ENCODE assay signal across 9 cellular contexts in genomic region chr13:36848228-36848982, GRCh38. TPM values are rescaled to one million over a fixed set of nuclear protein-coding genes. Genes with fewer than 3 reads are reported as not detected.
A peak's percentile ranks its signal among the peaks of the same experiment; 100 is the strongest.
DNase-seq lines count a peak whose midpoint lies in the region; ATAC-seq and TF ChIP-seq lines count a peak whose summit lies in the region.
"Had no signal": no experiment of that assay in that cellular context is flagged by ENCODE, and none has a peak within 500 bp of the region (broad histone marks: within the 10 kb centered on the region; RNA-seq: fewer than 3 reads in every experiment).

No MANE protein-coding gene starts in this region.

- H3K9me3 Mint-ChIP-seq in endothelial cell (ENCODE audit: unreplicated experiment): peaks cover 3% of the 10 kb centered on the region
- H3K9me3 Mint-ChIP-seq: stimulated activated naive CD8-positive, alpha-beta T cell treated with anti-CD3 and anti-CD28 coated beads, Interleukin-15, Interleukin-2, amounts not matched to agents 100 ng/mL and 50 ng/mL, for 24 hours had no signal

- no peak overlapping the region for H3K4me3 Mint-ChIP-seq in endothelial cell (ENCODE audit: unreplicated experiment)
- H3K4me3 Mint-ChIP-seq: stimulated activated naive CD8-positive, alpha-beta T cell treated with anti-CD3 and anti-CD28 coated beads, Interleukin-15, Interleukin-2, amounts not matched to agents 100 ng/mL and 50 ng/mL, for 24 hours had no signal

- no peak for ATAC-seq in GM19035 (IDR thresholded peaks at IDR 0.05; ENCODE audit: unreplicated experiment)

- TF ChIP-seq CTCF in 22Rv1 (IDR thresholded peaks at IDR 0.05) (peak; percentile 44), GM13977 (IDR thresholded peaks at IDR 0.05; ENCODE audit: extremely low read depth, insufficient read depth, missing control alignments) (peak; percentile 40), endothelial cell (IDR thresholded peaks at IDR 0.05; ENCODE audit: unreplicated experiment) (peak; percentile 27)

- no peaks in the 10 kb centered on the region for H3K27me3 Mint-ChIP-seq in endothelial cell (ENCODE audit: unreplicated experiment)

- H3K27ac ChIP-seq in 22Rv1 (no peak overlapping the region), caudate nucleus (ENCODE audit: low read depth, low read length) (no peak overlapping the region)

- no peaks in the 10 kb centered on the region for H3K36me3 Mint-ChIP-seq in endothelial cell (ENCODE audit: low read depth, unreplicated experiment)

- no peak overlapping the region for H3K27ac Mint-ChIP-seq in endothelial cell (ENCODE audit: unreplicated experiment)
- H3K27ac Mint-ChIP-seq: stimulated activated naive CD8-positive, alpha-beta T cell treated with anti-CD3 and anti-CD28 coated beads, Interleukin-15, Interleukin-2, amounts not matched to agents 100 ng/mL and 50 ng/mL, for 24 hours had no signal

- in situ Hi-C loops in GM13977 (cut with MboI; ENCODE audit: low pct_unique_long_range_greater_than_20kb, low sequenced_read_pairs, unreplicated experiment): no loop called here

- no peaks in the 10 kb centered on the region for H3K4me1 Mint-ChIP-seq in endothelial cell (ENCODE audit: unreplicated experiment)

- peak; percentile 17 for DNase-seq in GM13977 (ENCODE audit: low spot score)
- DNase-seq in NAMALWA (ENCODE audit: low spot score): peak; percentile 24
- no peak for DNase-seq in endothelial cell (ENCODE audit: low spot score)
- no peak for DNase-seq in amniotic stem cell (lab: John Stamatoyannopoulos, UW)
- no peak for DNase-seq in central memory CD4-positive, alpha-beta T cell
- DNase-seq in caudate nucleus (lab: John Stamatoyannopoulos, UW): no peak

RNA-seq across cellular contexts. Expression of gene RFXAP, which starts 29.4 kb away (rescaled TPM):
- total RNA-seq in endothelial cell (ENCODE audit: unreplicated experiment): 6.3 TPM

Comparison
In these comparisons a context has a peak if more than half of its experiments do, and no peak if none do; other contexts are left out.
1. DNase-seq: peak in GM13977 (single experiment) and NAMALWA (single experiment); none in endothelial cell (single experiment), amniotic stem cell (single experiment), central memory CD4-positive, alpha-beta T cell (single experiment) and caudate nucleus (0 of 61).
2. Peak in every context shown above with its lines, with median percentiles within 50 percentile points of each other: CTCF ChIP-seq.